Comparison of ENCODE assay signal across 17 cellular contexts in genomic region chr15:31523027-31523654, GRCh38.
DNase-seq lines count a peak whose midpoint lies in the region; ATAC-seq and TF ChIP-seq lines count a peak whose summit lies in the region.
"Had no signal": no experiment of that assay in that cellular context is flagged by ENCODE, and none has a peak within 500 bp of the region (broad histone marks: within the 10 kb centered on the region; RNA-seq: fewer than 3 reads in every experiment).

No MANE protein-coding gene starts in this region.

- TF ChIP-seq CTCF in coronary artery (IDR thresholded peaks at IDR 0.05) (no peak), osteocyte (IDR thresholded peaks at IDR 0.05) (no peak)

- no peaks in the 10 kb centered on the region for H4K20me1 ChIP-seq in BLaER1

- H3K27me3 Mint-ChIP-seq in activated CD8-positive, alpha-beta memory T cell treated with anti-CD3 and anti-CD28 coated beads, Interleukin-2, amount 10 ng/mL, durations not matched to agents 7 days and 5 days = no peaks in the 10 kb centered on the region
- H3K27me3 Mint-ChIP-seq in osteocyte (ENCODE audit: unreplicated experiment) = peaks cover 9% of the 10 kb centered on the region
- H3K27me3 Mint-ChIP-seq: CD4-positive, alpha-beta T cell had no signal

- no peaks in the 10 kb centered on the region for H3K9me3 ChIP-seq in BLaER1
- H3K9me3 ChIP-seq: HAP-1 had no signal

- no peaks in the 10 kb centered on the region for H3K4me1 Mint-ChIP-seq in activated CD8-positive, alpha-beta memory T cell treated with anti-CD3 and anti-CD28 coated beads, Interleukin-2, amount 10 ng/mL, durations not matched to agents 7 days and 5 days
- H3K4me1 Mint-ChIP-seq in osteocyte (ENCODE audit: unreplicated experiment) = no peaks in the 10 kb centered on the region

- H3K4me1 ChIP-seq in BLaER1 = peaks cover 13% of the 10 kb centered on the region

- H3K9ac ChIP-seq in BLaER1 = no peak overlapping the region

- H3K9me3 Mint-ChIP-seq in activated CD8-positive, alpha-beta memory T cell treated with anti-CD3 and anti-CD28 coated beads, Interleukin-2, amount 10 ng/mL, durations not matched to agents 7 days and 5 days (ENCODE audit: low read depth) = no peaks in the 10 kb centered on the region
- no peaks in the 10 kb centered on the region for H3K9me3 Mint-ChIP-seq in osteocyte (ENCODE audit: unreplicated experiment)
- H3K9me3 Mint-ChIP-seq: CD4-positive, alpha-beta T cell had no signal

- H3K36me3 ChIP-seq in BLaER1 = no peaks in the 10 kb centered on the region
- H3K36me3 ChIP-seq: HAP-1 had no signal

- ATAC-seq in activated CD8-positive, alpha-beta memory T cell treated with anti-CD3 and anti-CD28 coated beads, Interleukin-2, amount 10 ng/mL, durations not matched to agents 7 days and 5 days = no peak
- ATAC-seq in HG02798 (IDR thresholded peaks at IDR 0.05; ENCODE audit: poor library complexity, unreplicated experiment) = no peak
- ATAC-seq: GM12878 had no signal

- peak overlapping the region; percentile 59 for H3K4me2 ChIP-seq in BLaER1

- CTCF ChIA-PET in activated CD8-positive, alpha-beta memory T cell treated with anti-CD3 and anti-CD28 coated beads, Interleukin-2, amount 10 ng/mL, durations not matched to agents 7 days and 5 days (lab: Charles Lee) = no interaction called here

- H3K4me3 ChIP-seq in BLaER1 (no peak overlapping the region), coronary artery (no peak overlapping the region)
- H3K4me3 ChIP-seq: GM12878, HAP-1 had no signal

- H3K4me3 Mint-ChIP-seq in activated CD8-positive, alpha-beta memory T cell treated with anti-CD3 and anti-CD28 coated beads, Interleukin-2, amount 10 ng/mL, durations not matched to agents 7 days and 5 days = no peak overlapping the region
- H3K4me3 Mint-ChIP-seq in osteocyte (ENCODE audit: unreplicated experiment) = no peak overlapping the region
- H3K4me3 Mint-ChIP-seq: CD4-positive, alpha-beta T cell had no signal

- DNase-seq in activated CD8-positive, alpha-beta memory T cell treated with anti-CD3 and anti-CD28 coated beads for 24 hours = peak; percentile 49
- DNase-seq in activated CD8-positive, alpha-beta memory T cell treated with anti-CD3 and anti-CD28 coated beads, Interleukin-2, amount 10 ng/mL, durations not matched to agents 7 days and 5 days = no peak
- DNase-seq in coronary artery (ENCODE audit: low spot score) = peak; percentile 67
- DNase-seq in osteocyte (ENCODE audit: extremely low spot score, unreplicated experiment) = peak; percentile 72
- DNase-seq in NCI-H69 (lab: John Stamatoyannopoulos, UW) = no peak
- no peak for DNase-seq in effector CD8-positive, alpha-beta T cell (lab: John Stamatoyannopoulos, UW)
- DNase-seq: 8988T; AML-193; C1 segment of cervical spinal cord; Calu3; CD4-positive, alpha-beta T cell; DMS79 had no signal

- no peaks in the 10 kb centered on the region for H3K27me3 ChIP-seq in BLaER1

- H3K36me3 Mint-ChIP-seq in activated CD8-positive, alpha-beta memory T cell treated with anti-CD3 and anti-CD28 coated beads, Interleukin-2, amount 10 ng/mL, durations not matched to agents 7 days and 5 days = no peaks in the 10 kb centered on the region
- H3K36me3 Mint-ChIP-seq in osteocyte (ENCODE audit: unreplicated experiment) = no peaks in the 10 kb centered on the region

- H3K27ac Mint-ChIP-seq in activated CD8-positive, alpha-beta memory T cell treated with anti-CD3 and anti-CD28 coated beads, Interleukin-2, amount 10 ng/mL, durations not matched to agents 7 days and 5 days = no peak overlapping the region
- no peak overlapping the region for H3K27ac Mint-ChIP-seq in osteocyte (ENCODE audit: unreplicated experiment)
- H3K27ac Mint-ChIP-seq: CD4-positive, alpha-beta T cell had no signal

- no peak overlapping the region for H3K27ac ChIP-seq in BLaER1
- no peak overlapping the region for H3K27ac ChIP-seq in coronary artery
- H3K27ac ChIP-seq: HL-60 had no signal

Comparison
In these comparisons a context has a peak if more than half of its experiments do, and no peak if none do; other contexts are left out.
1. DNase-seq: peak in activated CD8-positive, alpha-beta memory T cell treated with anti-CD3 and anti-CD28 coated beads for 24 hours (single experiment), coronary artery (single experiment) and osteocyte (single experiment); none in activated CD8-positive, alpha-beta memory T cell treated with anti-CD3 and anti-CD28 coated beads, Interleukin-2, amount 10 ng/mL, durations not matched to agents 7 days and 5 days (single experiment), NCI-H69 (single experiment) and effector CD8-positive, alpha-beta T cell (single experiment).